ENCODE assay signal across 8 cellular contexts in genomic region chr16:28984619-28985135, GRCh38. TPM values are rescaled to one million over a fixed set of nuclear protein-coding genes. Genes with fewer than 3 reads are reported as not detected.
DNase-seq lines count a peak whose midpoint lies in the region; ATAC-seq lines count a peak whose summit lies in the region.

A gene with protein sequence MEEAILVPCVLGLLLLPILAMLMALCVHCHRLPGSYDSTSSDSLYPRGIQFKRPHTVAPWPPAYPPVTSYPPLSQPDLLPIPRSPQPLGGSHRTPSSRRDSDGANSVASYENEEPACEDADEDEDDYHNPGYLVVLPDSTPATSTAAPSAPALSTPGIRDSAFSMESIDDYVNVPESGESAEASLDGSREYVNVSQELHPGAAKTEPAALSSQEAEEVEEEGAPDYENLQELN (plus strand): TSS chr16:28985052. CDS start chr16:28985418, 366 bp downstream.

- peaks cover 11% of the 10 kb centered on the region for H3K9me3 Mint-ChIP-seq in activated CD4-positive, alpha-beta T cell treated with anti-CD3 and anti-CD28 coated beads, Interleukin-2, amount 10 ng/mL, durations not matched to agents 24 days and 14 days

- no peaks in the 10 kb centered on the region for H3K27me3 Mint-ChIP-seq in activated CD4-positive, alpha-beta T cell treated with anti-CD3 and anti-CD28 coated beads, Interleukin-2, amount 10 ng/mL, durations not matched to agents 24 days and 14 days

- peak within 1 kb of the TSS; percentile 100 for H3K4me3 Mint-ChIP-seq in activated CD4-positive, alpha-beta T cell treated with anti-CD3 and anti-CD28 coated beads, Interleukin-2, amount 10 ng/mL, durations not matched to agents 24 days and 14 days

- ATAC-seq in left cardiac atrium: peak; percentile 35 to 65

- intact Hi-C loops in left cardiac atrium (cut with DNase I) (no loop called here), cardiac septum (cut with DNase I) (no loop called here)
- intact Hi-C loops in activated CD4-positive, alpha-beta T cell treated with anti-CD3 and anti-CD28 coated beads, Interleukin-2, amount 10 ng/mL, durations not matched to agents 24 days and 14 days (cut with micrococcal nuclease): loop anchor here (1.0 kb wide), 1 partner anchor 10 kb away; the partner anchor contains the start of gene SPNS1

- peaks cover 35% of the 10 kb centered on the region for H3K4me1 Mint-ChIP-seq in activated CD4-positive, alpha-beta T cell treated with anti-CD3 and anti-CD28 coated beads, Interleukin-2, amount 10 ng/mL, durations not matched to agents 24 days and 14 days

- peak within 1 kb of the TSS; percentile 99 for H3K27ac Mint-ChIP-seq in activated CD4-positive, alpha-beta T cell treated with anti-CD3 and anti-CD28 coated beads, Interleukin-2, amount 10 ng/mL, durations not matched to agents 24 days and 14 days

- DNase-seq in left cardiac atrium: no peak
- no peak for DNase-seq in cardiac septum (ENCODE audit: low spot score)
- peak; percentile 93 for DNase-seq in activated CD4-positive, alpha-beta T cell treated with anti-CD3 and anti-CD28 coated beads, Interleukin-2, amount 10 ng/mL, durations not matched to agents 24 days and 14 days
- DNase-seq in germinal center (ENCODE audit: low spot score): peak; percentile 21
- DNase-seq in stimulated activated CD8-positive, alpha-beta memory T cell treated with anti-CD3 and anti-CD28 coated beads, Interleukin-7, amount 100 ng/mL, for 24 hours (ENCODE audit: low read depth): peak; percentile 54
- DNase-seq in NCI-H2081 (lab: John Stamatoyannopoulos, UW): no peak
- DNase-seq in SIG-M5 (lab: John Stamatoyannopoulos, UW): no peak
- no peak for DNase-seq in medulla oblongata (ENCODE audit: extremely low spot score)

- H3K36me3 Mint-ChIP-seq in activated CD4-positive, alpha-beta T cell treated with anti-CD3 and anti-CD28 coated beads, Interleukin-2, amount 10 ng/mL, durations not matched to agents 24 days and 14 days (ENCODE audit: low read depth): peaks cover 74% of the 10 kb centered on the region

RNA-seq across cellular contexts. Expression of the gene that starts here (rescaled TPM):
- 1 to 10 TPM; 2.0 to 2.4 TPM for total RNA-seq in left cardiac atrium
- total RNA-seq in cardiac septum: 2.0 TPM
- 228 and 238 TPM in 2 replicates for total RNA-seq in activated CD4-positive, alpha-beta T cell treated with anti-CD3 and anti-CD28 coated beads, Interleukin-2, amount 10 ng/mL, durations not matched to agents 24 days and 14 days

Comparison
In these comparisons a context has a peak if more than half of its experiments do, and no peak if none do; other contexts are left out.
1. RNA of the gene that starts here (total RNA-seq): 228 to 238 TPM in activated CD4-positive, alpha-beta T cell treated with anti-CD3 and anti-CD28 coated beads, Interleukin-2, amount 10 ng/mL, durations not matched to agents 24 days and 14 days; 2.0 to 2.4 TPM in left cardiac atrium and 2.0 TPM in cardiac septum (single experiment); every median in the first group is over 10 times any median in the second.
2. DNase-seq: peak in activated CD4-positive, alpha-beta T cell treated with anti-CD3 and anti-CD28 coated beads, Interleukin-2, amount 10 ng/mL, durations not matched to agents 24 days and 14 days (single experiment), germinal center (single experiment) and stimulated activated CD8-positive, alpha-beta memory T cell treated with anti-CD3 and anti-CD28 coated beads, Interleukin-7, amount 100 ng/mL, for 24 hours (single experiment); none in left cardiac atrium (single experiment), cardiac septum (single experiment), NCI-H2081 (0 of 2), SIG-M5 (single experiment) and medulla oblongata (single experiment).